ENCODE assay signal across 8 cellular contexts in the genomic region with DNA sequence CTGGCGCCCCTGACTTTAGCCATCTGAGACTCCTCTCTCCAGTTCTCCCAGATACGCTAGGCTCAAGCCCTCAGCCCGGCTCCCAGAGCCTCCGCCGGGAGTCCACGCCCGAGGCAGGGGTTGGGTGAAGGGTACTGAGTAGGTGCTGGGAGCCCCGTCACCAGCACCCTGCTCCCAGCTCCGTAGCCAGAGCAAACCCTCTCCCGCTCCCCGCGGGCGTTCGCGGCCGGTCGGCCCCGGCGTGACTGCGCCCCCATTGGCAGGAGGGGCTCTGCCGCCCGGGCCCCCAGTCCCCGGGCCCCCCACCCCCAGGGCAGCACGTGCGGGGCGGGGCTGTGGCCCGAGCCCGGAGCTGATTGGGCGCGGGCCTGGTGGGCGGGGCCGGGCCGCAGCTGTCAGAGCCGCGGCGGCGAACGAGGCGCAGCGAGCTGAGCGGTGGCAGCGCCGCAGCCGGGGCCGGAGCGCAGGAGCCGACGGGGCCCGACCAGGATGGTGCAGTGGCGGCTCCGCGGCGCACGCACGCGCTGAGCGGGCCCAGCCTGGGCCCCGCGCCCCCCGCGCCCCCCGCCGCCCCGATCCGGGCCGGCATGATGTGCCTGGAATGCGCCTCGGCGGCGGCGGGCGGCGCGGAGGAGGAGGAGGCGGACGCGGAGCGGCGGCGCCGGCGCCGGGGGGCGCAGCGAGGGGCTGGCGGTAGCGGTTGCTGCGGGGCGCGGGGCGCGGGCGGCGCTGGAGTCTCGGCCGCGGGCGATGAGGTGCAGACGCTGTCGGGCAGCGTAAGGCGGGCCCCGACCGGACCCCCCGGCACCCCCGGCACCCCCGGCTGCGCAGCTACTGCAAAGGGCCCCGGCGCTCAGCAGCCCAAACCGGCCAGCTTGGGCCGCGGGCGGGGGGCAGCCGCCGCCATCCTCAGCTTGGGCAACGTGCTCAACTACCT. TPM values are rescaled to one million over a fixed set of nuclear protein-coding genes. Genes with fewer than 3 reads are reported as not detected.
DNase-seq lines count a peak whose midpoint lies in the region; ATAC-seq and TF ChIP-seq lines count a peak whose summit lies in the region.

A gene with protein sequence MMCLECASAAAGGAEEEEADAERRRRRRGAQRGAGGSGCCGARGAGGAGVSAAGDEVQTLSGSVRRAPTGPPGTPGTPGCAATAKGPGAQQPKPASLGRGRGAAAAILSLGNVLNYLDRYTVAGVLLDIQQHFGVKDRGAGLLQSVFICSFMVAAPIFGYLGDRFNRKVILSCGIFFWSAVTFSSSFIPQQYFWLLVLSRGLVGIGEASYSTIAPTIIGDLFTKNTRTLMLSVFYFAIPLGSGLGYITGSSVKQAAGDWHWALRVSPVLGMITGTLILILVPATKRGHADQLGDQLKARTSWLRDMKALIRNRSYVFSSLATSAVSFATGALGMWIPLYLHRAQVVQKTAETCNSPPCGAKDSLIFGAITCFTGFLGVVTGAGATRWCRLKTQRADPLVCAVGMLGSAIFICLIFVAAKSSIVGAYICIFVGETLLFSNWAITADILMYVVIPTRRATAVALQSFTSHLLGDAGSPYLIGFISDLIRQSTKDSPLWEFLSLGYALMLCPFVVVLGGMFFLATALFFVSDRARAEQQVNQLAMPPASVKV (plus strand): TSS at position 421 of the 937 bp plus-strand sequence. CDS start 167 bp downstream, at position 588.

- ATAC-seq in CD8-positive, alpha-beta T cell = peak; percentile 91
- ATAC-seq in GM18517 (IDR thresholded peaks at IDR 0.05; ENCODE audit: unreplicated experiment) = no peak

- peak within 1 kb of the TSS; percentile 52 for H3K4me3 ChIP-seq in CD8-positive, alpha-beta T cell (ENCODE audit: low read depth, low read length)

- peak within 1 kb of the TSS; percentile 51; the same call in 1 of the 2 replicates for H3K14ac ChIP-seq in H9 (ENCODE audit: insufficient read depth, low read length)

- peak within 1 kb of the TSS; percentile 85 for H3K4me3 Mint-ChIP-seq in CD8-positive, alpha-beta T cell
- H3K4me3 Mint-ChIP-seq in H9 (peak within 1 kb of the TSS; percentile 68 to 88), endothelial cell (ENCODE audit: unreplicated experiment) (peak within 1 kb of the TSS; percentile 99)

- no peak within 1 kb of the TSS for H2BK5ac ChIP-seq in H9 (ENCODE audit: insufficient read length, low read length)

- no peaks in the 10 kb centered on the region for H3K79me2 ChIP-seq in H9 (ENCODE audit: insufficient read depth, low read length)

- no peak within 1 kb of the TSS for H2AK5ac ChIP-seq in H9 (ENCODE audit: insufficient read length, low read length)

- no peak within 1 kb of the TSS for H2BK120ac ChIP-seq in H9 (ENCODE audit: low read depth, low read length, poor library complexity, severe bottlenecking)

- no peaks in the 10 kb centered on the region for H3K79me1 ChIP-seq in H9 (ENCODE audit: insufficient read depth, low read depth, low read length, poor library complexity, severe bottlenecking)

- H3K4me1 Mint-ChIP-seq in CD8-positive, alpha-beta T cell (ENCODE audit: low read depth) = peaks cover 29% of the 10 kb centered on the region
- H3K4me1 Mint-ChIP-seq in H9 = peaks cover 11 to 20% of the 10 kb centered on the region in 2 experiments
- peaks cover 35% of the 10 kb centered on the region for H3K4me1 Mint-ChIP-seq in endothelial cell (ENCODE audit: unreplicated experiment)

- no peak within 1 kb of the TSS for H2BK20ac ChIP-seq in H9 (ENCODE audit: low read depth, low read length, poor library complexity, severe bottlenecking)

- H3K4ac ChIP-seq in H9 (ENCODE audit: low read depth, low read length) = no peak within 1 kb of the TSS

- H3K18ac ChIP-seq in H9 (ENCODE audit: insufficient read length, low read depth, low read length) = peak within 1 kb of the TSS; percentile 25

- H4K8ac ChIP-seq in H9 (replicated peaks; ENCODE audit: insufficient read length, low read depth, low read length) = no peak within 1 kb of the TSS

- H3K27ac Mint-ChIP-seq in CD8-positive, alpha-beta T cell = no peak within 1 kb of the TSS
- H3K27ac Mint-ChIP-seq in H9 (no peak within 1 kb of the TSS; a peak in 1 of 7 replicates), endothelial cell (ENCODE audit: unreplicated experiment) (peak within 1 kb of the TSS; percentile 81)

- no peak within 1 kb of the TSS for H2BK12ac ChIP-seq in H9 (ENCODE audit: insufficient read length, low read depth, low read length)

- H3K4me1 ChIP-seq in CD8-positive, alpha-beta T cell (ENCODE audit: insufficient read depth, low read length) = peaks cover 32% of the 10 kb centered on the region
- H3K4me1 ChIP-seq in H9 (ENCODE audit: insufficient read depth, low read length) = no peaks in the 10 kb centered on the region

- no CpG with 5 or more reads among the region's 117 CpGs for WGBS in H9 (ENCODE audit: extremely low coverage, insufficient read length, low lambda C conversion rate)

- H3K23me2 ChIP-seq in H9 (ENCODE audit: insufficient read length, low read depth, low read length, poor library complexity, severe bottlenecking) = peaks cover 11% of the 10 kb centered on the region

- H3K27me3 Mint-ChIP-seq in CD8-positive, alpha-beta T cell (ENCODE audit: low read depth) = peaks cover 16% of the 10 kb centered on the region
- peaks cover 71% of the 10 kb centered on the region for H3K27me3 Mint-ChIP-seq in H9 (ENCODE audit: low read depth)
- peaks cover 21% of the 10 kb centered on the region for H3K27me3 Mint-ChIP-seq in endothelial cell (ENCODE audit: unreplicated experiment)

- intact Hi-C loops in CD8-positive, alpha-beta T cell (cut with DNase I, micrococcal nuclease) = loop anchor here in 1 of 2 experiments (2.0 to 5.0 kb wide), 2 partner anchors 18 to 59 kb away; partner anchors contain the start of gene MYBBP1A

- H3K36me3 Mint-ChIP-seq in CD8-positive, alpha-beta T cell = no peaks in the 10 kb centered on the region
- no peaks in the 10 kb centered on the region for H3K36me3 Mint-ChIP-seq in H9 (ENCODE audit: insufficient read depth in 1 of 3, low read depth in 3 of 3)
- peaks cover 12% of the 10 kb centered on the region for H3K36me3 Mint-ChIP-seq in endothelial cell (ENCODE audit: low read depth, unreplicated experiment)

- no peak within 1 kb of the TSS for H4K5ac ChIP-seq in H9 (ENCODE audit: insufficient read length, low read depth, low read length)

- H3K56ac ChIP-seq in H9 (ENCODE audit: insufficient read length, low read depth, low read length) = no peak within 1 kb of the TSS

- H3K9me3 Mint-ChIP-seq in CD8-positive, alpha-beta T cell = no peaks in the 10 kb centered on the region
- no peaks in the 10 kb centered on the region; a peak in 1 of 5 replicates for H3K9me3 Mint-ChIP-seq in H9
- no peaks in the 10 kb centered on the region for H3K9me3 Mint-ChIP-seq in endothelial cell (ENCODE audit: unreplicated experiment)

- H4K20me1 ChIP-seq in H9 (ENCODE audit: control insufficient read depth, insufficient read depth, insufficient read length) = no peaks in the 10 kb centered on the region

- no peak within 1 kb of the TSS for H3T11ph ChIP-seq in H9 (ENCODE audit: low read length)

- no peak within 1 kb of the TSS for H2BK15ac ChIP-seq in H9 (ENCODE audit: low read depth, low read length)

- DNase-seq in CD8-positive, alpha-beta T cell = peak; percentile 28 to 78 (median 59)
- DNase-seq in H9 = peak; percentile 81
- peak; percentile 16 for DNase-seq in NCI-H345 (lab: John Stamatoyannopoulos, UW)
- peak; percentile 80 for DNase-seq in activated CD8-positive, alpha-beta memory T cell treated with anti-CD3 and anti-CD28 coated beads, Interleukin-2, amount 50 U/mL, for 48 hours
- peak; percentile 73 for DNase-seq in endothelial cell (ENCODE audit: low spot score)
- DNase-seq in mesenteric fat pad (ENCODE audit: low spot score) = no peak
- DNase-seq in stimulated activated CD8-positive, alpha-beta memory T cell treated with anti-CD3 and anti-CD28 coated beads, Interleukin-12 subunit alpha, Interleukin-12 subunit beta, amount 100 ng/mL, for 24 hours (ENCODE audit: extremely low read depth) = peak; percentile 49

- no peak within 1 kb of the TSS for H3K23ac ChIP-seq in H9 (ENCODE audit: insufficient read length, low read depth, low read length)

- POLR2A ChIA-PET in CD8-positive, alpha-beta T cell (lab: Charles Lee) = interaction anchor here (0.8 to 2.1 kb wide), 3 partner anchors 10 to 17 kb away, joined by 3 to 10 read pairs (median 8); no protein-coding TSS in a partner anchor

- no peak within 1 kb of the TSS for H3K9ac ChIP-seq in H9 (ENCODE audit: extremely low read depth, insufficient read length, low read length)

- H2AFZ ChIP-seq in H9 (ENCODE audit: low read length) = no peak within 1 kb of the TSS

- H3K9me3 ChIP-seq in CD8-positive, alpha-beta T cell (ENCODE audit: low read length) = no peaks in the 10 kb centered on the region
- H3K9me3 ChIP-seq in H9 (ENCODE audit: control insufficient read depth, low read depth, low read length) = no peaks in the 10 kb centered on the region

- no peak within 1 kb of the TSS for H4K91ac ChIP-seq in H9 (ENCODE audit: insufficient read length, low read depth, low read length)

- no peak within 1 kb of the TSS for H3K27ac ChIP-seq in CD8-positive, alpha-beta T cell (ENCODE audit: low read depth, low read length)
- no peak within 1 kb of the TSS for H3K27ac ChIP-seq in H9 (ENCODE audit: insufficient read length, low read depth, low read length)

- H3K27me3 ChIP-seq in CD8-positive, alpha-beta T cell (ENCODE audit: insufficient read depth, low read length) = no peaks in the 10 kb centered on the region
- peaks cover 22% of the 10 kb centered on the region for H3K27me3 ChIP-seq in H9 (ENCODE audit: insufficient read depth, low read length)

- peak within 1 kb of the TSS; percentile 80 for H3K4me2 ChIP-seq in H9 (ENCODE audit: insufficient read depth, insufficient read length, low read length)

- CTCF ChIA-PET in CD8-positive, alpha-beta T cell (lab: Charles Lee) = interaction anchor here (1.4 to 2.3 kb wide), 3 partner anchors 10 to 78 kb away, joined by 5 to 19 read pairs (median 8); no protein-coding TSS in a partner anchor

- H3K36me3 ChIP-seq in CD8-positive, alpha-beta T cell (ENCODE audit: insufficient read depth, low read length) = no peaks in the 10 kb centered on the region

- TF ChIP-seq CTCF in CD8-positive, alpha-beta T cell (IDR thresholded peaks at IDR 0.05) = no peak
- no peak for TF ChIP-seq CTCF in H9 (conservative IDR thresholded peaks at IDR 0.05)
- TF ChIP-seq CTCF in endothelial cell (IDR thresholded peaks at IDR 0.05; ENCODE audit: unreplicated experiment) = no peak

RNA-seq across cellular contexts. Expression of the gene that starts here (rescaled TPM):
- 1 to 10 TPM in 1 of 2 experiments, under 1 TPM in 1; 0.64 to 1.1 TPM for total RNA-seq in CD8-positive, alpha-beta T cell
- 0.33 and 0.77 TPM in 2 replicates for total RNA-seq in H9 (2021)
- 187 TPM for total RNA-seq in endothelial cell (ENCODE audit: unreplicated experiment)
- 18.6 TPM for total RNA-seq in mesenteric fat pad

Comparison
In these comparisons a context has a peak if more than half of its experiments do, and no peak if none do; other contexts are left out.
1. Peak in DNase-seq and H3K4me2 ChIP-seq in H9; RNA of the gene not detected or under 1 TPM.